8 cellular contexts compared by ENCODE assay signal in genomic region chr1:205228052-205228451, GRCh38. TPM values are rescaled to one million over a fixed set of nuclear protein-coding genes. Genes with fewer than 3 reads are reported as not detected.
A peak's percentile ranks its signal among the peaks of the same experiment; 100 is the strongest.
DNase-seq lines count a peak whose midpoint lies in the region; ATAC-seq and TF ChIP-seq lines count a peak whose summit lies in the region.

No MANE protein-coding gene starts in this region.

- H3K4me1 Mint-ChIP-seq in activated CD4-positive, alpha-beta T cell treated with anti-CD3 and anti-CD28 coated beads for 36 hours: peaks cover 42% of the 10 kb centered on the region

- ATAC-seq in activated CD4-positive, alpha-beta T cell treated with anti-CD3 and anti-CD28 coated beads for 36 hours: peak; percentile 4
- ATAC-seq in GM21576 (IDR thresholded peaks at IDR 0.05; ENCODE audit: unreplicated experiment): no peak
- no peak for ATAC-seq in HG03378 (IDR thresholded peaks at IDR 0.05; ENCODE audit: unreplicated experiment)

- POLR2A ChIA-PET in activated CD4-positive, alpha-beta T cell treated with anti-CD3 and anti-CD28 coated beads for 36 hours (lab: Charles Lee): interaction anchor here (0.7 to 2.7 kb wide), 4 partner anchors 17 to 108 kb away, joined by 3 to 11 read pairs (median 4); partner anchors contain the start of gene DSTYK

- H3K36me3 ChIP-seq in SJCRH30: no peaks in the 10 kb centered on the region

- H3K27me3 Mint-ChIP-seq in activated CD4-positive, alpha-beta T cell treated with anti-CD3 and anti-CD28 coated beads for 36 hours: peaks cover 14% of the 10 kb centered on the region

- H3K4me3 ChIP-seq in SJCRH30 (peak overlapping the region; percentile 58), fibroblast of mammary gland (ENCODE audit: control insufficient read depth, low read depth, low read length) (peak overlapping the region; percentile 63), retinal pigment epithelial cell (ENCODE audit: low read length) (peak overlapping the region; percentile 71)

- peaks cover 4% of the 10 kb centered on the region for H3K36me3 Mint-ChIP-seq in activated CD4-positive, alpha-beta T cell treated with anti-CD3 and anti-CD28 coated beads for 36 hours (ENCODE audit: low read depth)

- peak; percentile 33 for DNase-seq in activated CD4-positive, alpha-beta T cell treated with anti-CD3 and anti-CD28 coated beads for 36 hours
- DNase-seq in activated CD4-positive, alpha-beta T cell treated with anti-CD3 and anti-CD28 coated beads for 1 hour: no peak
- DNase-seq in SJCRH30 (peak in 1 of 2 experiments; percentile 42), fibroblast of mammary gland (ENCODE audit: low read depth) (no peak), retinal pigment epithelial cell (ENCODE audit: low read depth) (no peak), SHP77 (lab: John Stamatoyannopoulos, UW) (no peak)

- intact Hi-C loops in activated CD4-positive, alpha-beta T cell treated with anti-CD3 and anti-CD28 coated beads for 36 hours (cut with DNase I, micrococcal nuclease): loop anchor here (1.0 to 5.0 kb wide), 4 partner anchors 17 to 404 kb away; partner anchors contain the start of genes DSTYK (in 1 of the 2), ELK4 (in 1 of the 2) and NUAK2 (in 1 of the 2)

- no peak overlapping the region for H3K27ac ChIP-seq in SJCRH30

- H3K4me3 Mint-ChIP-seq in activated CD4-positive, alpha-beta T cell treated with anti-CD3 and anti-CD28 coated beads for 36 hours: peak overlapping the region; percentile 89

- TF ChIP-seq CTCF in fibroblast of mammary gland (conservative IDR thresholded peaks at IDR 0.05; ENCODE audit: control insufficient read depth, insufficient read depth, low read depth, low read length) (no peak), retinal pigment epithelial cell (conservative IDR thresholded peaks at IDR 0.05; ENCODE audit: low read depth, low read length) (no peak)

- H3K9me3 Mint-ChIP-seq in activated CD4-positive, alpha-beta T cell treated with anti-CD3 and anti-CD28 coated beads for 36 hours (ENCODE audit: low read depth): no peaks in the 10 kb centered on the region

- H3K27me3 ChIP-seq in SJCRH30: no peaks in the 10 kb centered on the region

- peaks cover 25% of the 10 kb centered on the region for H3K4me1 ChIP-seq in SJCRH30

- peak overlapping the region; percentile 51 for H3K27ac Mint-ChIP-seq in activated CD4-positive, alpha-beta T cell treated with anti-CD3 and anti-CD28 coated beads for 36 hours

- CTCF ChIA-PET in activated CD4-positive, alpha-beta T cell treated with anti-CD3 and anti-CD28 coated beads for 36 hours (lab: Charles Lee): interaction anchor here (0.7 to 4.8 kb wide), 21 partner anchors 8 to 203 kb away, joined by 3 to 205 read pairs (median 7); partner anchors contain the start of genes DSTYK, NUAK2 and RBBP5

- H3K9me3 ChIP-seq in SJCRH30 (replicated peaks): no peaks in the 10 kb centered on the region

RNA-seq across cellular contexts. Expression of gene TMCC2, which starts 0.3 kb away (rescaled TPM):
- 10 to 100 TPM; 10.5 to 11.0 TPM for total RNA-seq in activated CD4-positive, alpha-beta T cell treated with anti-CD3 and anti-CD28 coated beads for 36 hours
- 5.2 and 5.5 TPM in 2 replicates for total RNA-seq in SJCRH30 (2014; rRNA removed; shearing (Covaris generic))

RNA-seq across cellular contexts. Expression of gene DSTYK, which starts 16.6 kb away (rescaled TPM):
- total RNA-seq in activated CD4-positive, alpha-beta T cell treated with anti-CD3 and anti-CD28 coated beads for 36 hours: 10 to 100 TPM in 1 of 2 experiments, 1 to 10 TPM in 1; 9.4 to 12.3 TPM
- total RNA-seq in SJCRH30 (2014; rRNA removed; shearing (Covaris generic)): 9.2 TPM in 2 replicates
